ENCODE assay signal across 14 cellular contexts in the genomic region with DNA sequence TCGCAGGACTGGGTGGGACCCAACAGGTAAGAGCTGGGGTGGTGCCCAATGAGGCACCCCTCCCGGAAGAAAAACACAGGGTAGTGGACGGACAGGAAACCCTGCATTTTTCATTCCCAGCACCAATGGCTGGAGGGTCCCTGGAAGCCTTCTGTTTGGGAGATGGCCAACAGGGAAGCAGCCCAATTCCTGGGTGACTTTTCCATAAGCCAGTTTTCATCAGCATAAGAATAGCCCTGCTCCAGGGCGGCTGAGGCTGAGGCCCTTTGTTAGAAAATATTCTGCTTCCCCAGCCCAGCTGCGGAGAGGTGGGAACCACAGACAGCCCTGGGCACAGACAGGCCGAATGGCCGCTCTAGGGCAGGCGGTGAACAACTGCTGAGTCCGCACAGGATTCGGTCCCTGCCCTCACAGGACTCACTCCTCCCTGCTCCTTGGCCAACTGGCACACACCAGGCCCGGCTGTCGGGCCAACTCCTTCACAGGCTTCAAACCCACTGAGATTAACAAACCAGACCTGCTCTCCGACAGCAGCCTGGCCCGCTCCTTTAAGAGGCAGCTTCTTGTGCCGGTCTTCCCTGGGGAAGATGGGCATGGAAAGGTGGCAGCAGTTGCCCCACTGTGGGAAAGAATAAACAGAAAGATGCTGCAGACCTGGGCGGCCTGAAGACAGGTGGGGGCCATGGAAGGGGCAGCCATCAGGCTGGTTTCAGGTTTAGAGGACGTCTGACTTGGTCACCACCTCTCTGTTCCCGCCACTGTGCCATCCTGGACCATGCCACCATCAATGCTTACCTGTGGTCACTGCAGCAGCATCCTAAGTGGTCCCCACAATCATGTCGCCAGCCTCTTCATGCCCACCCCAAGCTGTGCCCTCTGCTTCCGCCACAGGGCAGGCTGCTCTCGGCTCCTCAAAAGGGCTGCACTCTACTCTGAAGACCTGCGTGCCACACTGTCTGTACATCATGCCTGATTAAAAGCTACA. TPM values are rescaled to one million over a fixed set of nuclear protein-coding genes. Genes with fewer than 3 reads are reported as not detected.
A peak's percentile ranks its signal among the peaks of the same experiment; 100 is the strongest.
DNase-seq lines count a peak whose midpoint lies in the region; ATAC-seq and TF ChIP-seq lines count a peak whose summit lies in the region.
"Had no signal": no experiment of that assay in that cellular context is flagged by ENCODE, and none has a peak within 500 bp of the region (broad histone marks: within the 10 kb centered on the region; RNA-seq: fewer than 3 reads in every experiment).

No MANE protein-coding gene starts in this region.

- H4K20me1 ChIP-seq in GM23338 (replicated peaks; ENCODE audit: insufficient read depth): no peaks in the 10 kb centered on the region; the same call in 1 of the 2 replicates

- H3K27ac ChIP-seq in GM23338 (ENCODE audit: low read depth): peak overlapping the region; percentile 94
- peak overlapping the region; percentile 46 for H3K27ac ChIP-seq in angular gyrus (ENCODE audit: low read depth, low read length)
- H3K27ac ChIP-seq in trophoblast cell (ENCODE audit: low read depth, low read length): peak overlapping the region; percentile 18
- H3K27ac ChIP-seq in coronary artery: no peak overlapping the region

- H3K9me3 ChIP-seq in iPS-18c (ENCODE audit: control insufficient read depth, insufficient read depth, low read length): no peaks in the 10 kb centered on the region
- H3K9me3 ChIP-seq in trophoblast cell (ENCODE audit: insufficient read depth, low read depth, low read length): no peaks in the 10 kb centered on the region

- no peaks in the 10 kb centered on the region for H3F3A ChIP-seq in GM23338 (replicated peaks; ENCODE audit: low read depth)

- peak overlapping the region; percentile 39 for H2BK120ac ChIP-seq in trophoblast cell (ENCODE audit: insufficient read depth, low read length, poor library complexity)

- H2AK5ac ChIP-seq in trophoblast cell (ENCODE audit: low read length): peak overlapping the region; percentile 75

- H3K79me2 ChIP-seq in GM23338 (replicated peaks; ENCODE audit: insufficient read depth) (no peaks in the 10 kb centered on the region), trophoblast cell (ENCODE audit: control insufficient read depth, insufficient read depth, low read length, poor library complexity) (peaks cover 2% of the 10 kb centered on the region)

- H4K91ac ChIP-seq in trophoblast cell (ENCODE audit: low read depth, low read length): peak overlapping the region; percentile 41

- no peak overlapping the region for H3K9ac ChIP-seq in trophoblast cell (ENCODE audit: low read length)

- no peak for TF ChIP-seq CTCF in GM23338 (conservative IDR thresholded peaks at IDR 0.05; ENCODE audit: low read depth in 2 of 2)
- no peak for TF ChIP-seq CTCF in coronary artery (IDR thresholded peaks at IDR 0.05)

- H3K14ac ChIP-seq in trophoblast cell (ENCODE audit: low read length): peak overlapping the region; percentile 34

- peaks cover 5% of the 10 kb centered on the region for H3K27me3 Mint-ChIP-seq in GM23338 (ENCODE audit: insufficient read depth, low read depth, poor library complexity)
- H3K27me3 Mint-ChIP-seq: activated CD4-positive, alpha-beta T cell treated with anti-CD3 and anti-CD28 coated beads for 36 hours had no signal

- H3K4me2 ChIP-seq in GM23338: peak overlapping the region; percentile 66
- H3K4me2 ChIP-seq in trophoblast cell (ENCODE audit: low read length): peak overlapping the region; percentile 12

- no CpG with 5 or more reads among the region's 22 CpGs for WGBS in trophoblast cell (ENCODE audit: extremely low coverage, insufficient coverage, insufficient read length)

- H3K27ac Mint-ChIP-seq in GM23338: peak overlapping the region; percentile 82
- H3K27ac Mint-ChIP-seq: activated CD4-positive, alpha-beta T cell treated with anti-CD3 and anti-CD28 coated beads for 36 hours had no signal

- H4K8ac ChIP-seq in trophoblast cell (ENCODE audit: low read depth, low read length): peak overlapping the region; percentile 44

- H3K4me1 ChIP-seq in GM23338 (ENCODE audit: insufficient read depth): peaks cover 16% of the 10 kb centered on the region
- H3K4me1 ChIP-seq in trophoblast cell (ENCODE audit: control insufficient read depth in 1 of 2, insufficient read depth in 2 of 2, low read length in 2 of 2): peaks cover 50 to 54% of the 10 kb centered on the region in 2 experiments

- peak overlapping the region; percentile 28 for H2BK12ac ChIP-seq in trophoblast cell (ENCODE audit: low read length)

- ATAC-seq in GM23338 (peak; percentile 91), GM21360 (IDR thresholded peaks at IDR 0.05; ENCODE audit: unreplicated experiment) (no peak)
- ATAC-seq: activated CD4-positive, alpha-beta T cell treated with anti-CD3 and anti-CD28 coated beads for 36 hours; left lobe of liver had no signal

- H2AFZ ChIP-seq in GM23338 (no peak overlapping the region), trophoblast cell (ENCODE audit: insufficient read depth, low read length, poor library complexity) (no peak overlapping the region)

- no peaks in the 10 kb centered on the region for H3K27me3 ChIP-seq in GM23338 (ENCODE audit: insufficient read depth)
- no peaks in the 10 kb centered on the region for H3K27me3 ChIP-seq in trophoblast cell (ENCODE audit: insufficient read depth, low read length)

- no peak overlapping the region for H3K4ac ChIP-seq in trophoblast cell (ENCODE audit: low read depth, low read length)

- peaks cover 17% of the 10 kb centered on the region for H3K4me1 Mint-ChIP-seq in GM23338
- H3K4me1 Mint-ChIP-seq: activated CD4-positive, alpha-beta T cell treated with anti-CD3 and anti-CD28 coated beads for 36 hours had no signal

- no peak overlapping the region for H4K12ac ChIP-seq in trophoblast cell (ENCODE audit: low read depth, low read length)

- peaks cover 34% of the 10 kb centered on the region for H3K79me1 ChIP-seq in trophoblast cell (ENCODE audit: low read length)

- H3K4me3 Mint-ChIP-seq in GM23338: no peak overlapping the region
- H3K4me3 Mint-ChIP-seq: activated CD4-positive, alpha-beta T cell treated with anti-CD3 and anti-CD28 coated beads for 36 hours had no signal

- no peaks in the 10 kb centered on the region for H3K9me3 Mint-ChIP-seq in GM23338

- peaks cover 6% of the 10 kb centered on the region; the same call in 1 of the 3 replicates for H3K36me3 Mint-ChIP-seq in GM23338 (ENCODE audit: low read depth)

- H3K9me2 ChIP-seq in GM23338 (ENCODE audit: insufficient read depth): 0 out of 2 replicates have a peak, but pooled peaks cover 3% of the 10 kb centered on the region

- peak overlapping the region; percentile 5 for H3K18ac ChIP-seq in trophoblast cell (ENCODE audit: low read length)

- no peaks in the 10 kb centered on the region; the same call in 1 of the 2 replicates for H3K36me3 ChIP-seq in GM23338 (ENCODE audit: insufficient read depth)
- peaks cover 3 to 4% of the 10 kb centered on the region in 2 experiments for H3K36me3 ChIP-seq in trophoblast cell (ENCODE audit: control insufficient read depth in 1 of 2, insufficient read depth in 2 of 2, low read length in 2 of 2)

- H2BK5ac ChIP-seq in trophoblast cell (ENCODE audit: low read depth, low read length, poor library complexity): peak overlapping the region; percentile 10

- no peak overlapping the region for H3K23ac ChIP-seq in trophoblast cell (ENCODE audit: low read length)

- H3K4me3 ChIP-seq in GM23338 (no peak overlapping the region), iPS-18c (ENCODE audit: insufficient read depth, low read depth, low read length) (peak overlapping the region; percentile 6; the same call in 1 of the 2 replicates), trophoblast cell (ENCODE audit: low read depth, low read length) (no peak overlapping the region), coronary artery (no peak overlapping the region)

- DNase-seq in GM23338 (ENCODE audit: low spot score) (peak; percentile 68), trophoblast cell (peak; percentile 18 to 50), NCI-H1092 treated with DMSO at 0.1 percent for 48 hours (lab: John Stamatoyannopoulos, UW) (no peak), A172 (ENCODE audit: low spot score) (no peak), coronary artery (ENCODE audit: low spot score) (no peak)
- DNase-seq: activated CD4-positive, alpha-beta T cell treated with anti-CD3 and anti-CD28 coated beads for 36 hours; activated T-cell treated with anti-CD3 and anti-CD28 coated beads, Interleukin-2, amount 50 U/mL, for 1 hour; stimulated activated CD4-positive, alpha-beta T cell treated with anti-CD3 and anti-CD28 coated beads, Interleukin-15, amount 100 ng/mL, for 24 hours; SW 1271 had no signal

TF ChIP-seq in GM23338, 12 proteins besides CTCF, POLR2A, EP300 and RAD21:
- no peak for TF ChIP-seq EZH2phosphoT487 (IDR thresholded peaks at IDR 0.05; ENCODE audit: unreplicated experiment)
- TF ChIP-seq STAT1 (IDR thresholded peaks at IDR 0.05; ENCODE audit: unreplicated experiment): no peak
- TF ChIP-seq EZH2 (IDR thresholded peaks at IDR 0.05; ENCODE audit: low read depth, unreplicated experiment): no peak
- TF ChIP-seq ZNF331 (CRISPR knock-in tag; IDR thresholded peaks at IDR 0.05; ENCODE audit: low read depth): no peak
- TF ChIP-seq ZNF114 (CRISPR knock-in tag; IDR thresholded peaks at IDR 0.05): no peak

RNA-seq across cellular contexts. Expression of a gene that starts 10.1 kb away (rescaled TPM):
- total RNA-seq in GM23338 (2014; rRNA removed; shearing (Covaris generic)): not detected in 2 replicates
- polyA plus RNA-seq in GM23338 (2016; fragmentation: Nextera tagmentation; extraction: Ambion mirVana): 0.16 TPM in 1 of 2 replicates, not detected in the other
- 0.37 and 0.38 TPM in 2 replicates for polyA plus RNA-seq in trophoblast cell (2013)
- 0.07 and 0.26 TPM in 2 replicates for total RNA-seq in A172 (2014; rRNA removed; shearing (Covaris generic))
- total RNA-seq: dermis microvascular lymphatic vessel endothelial cell had no signal

RNA-seq across cellular contexts. Expression of a gene that starts 23.6 kb away (rescaled TPM):
- 23.3 and 24.5 TPM in 2 replicates for total RNA-seq in GM23338 (2014; rRNA removed; shearing (Covaris generic))
- 19.9 and 20.0 TPM in 2 replicates for polyA plus RNA-seq in GM23338 (2016; fragmentation: Nextera tagmentation; extraction: Ambion mirVana)
- 15.8 and 16.4 TPM in 2 replicates for polyA plus RNA-seq in trophoblast cell (2013)
- total RNA-seq in A172 (2014; rRNA removed; shearing (Covaris generic)): 18.0 and 19.0 TPM in 2 replicates

RNA-seq across cellular contexts. Expression of a gene that starts 23.8 kb away (rescaled TPM):
- total RNA-seq in GM23338 (2014; rRNA removed; shearing (Covaris generic)): 44.9 and 60.9 TPM in 2 replicates
- 95.0 and 97.9 TPM in 2 replicates for polyA plus RNA-seq in GM23338 (2016; fragmentation: Nextera tagmentation; extraction: Ambion mirVana)
- polyA plus RNA-seq in trophoblast cell (2013): 75.6 and 77.7 TPM in 2 replicates
- 124 and 169 TPM in 2 replicates for total RNA-seq in A172 (2014; rRNA removed; shearing (Covaris generic))

RNA-seq across cellular contexts. Expression of a gene that starts 55.7 kb away (rescaled TPM):
- total RNA-seq in GM23338 (2014; rRNA removed; shearing (Covaris generic)): 7.2 and 12.4 TPM in 2 replicates
- 3.8 and 6.6 TPM in 2 replicates for polyA plus RNA-seq in GM23338 (2016; fragmentation: Nextera tagmentation; extraction: Ambion mirVana)
- polyA plus RNA-seq in trophoblast cell (2013): 8.3 and 8.9 TPM in 2 replicates
- 7.1 and 9.6 TPM in 2 replicates for total RNA-seq in A172 (2014; rRNA removed; shearing (Covaris generic))

Comparison
In these comparisons a context has a peak if more than half of its experiments do, and no peak if none do; other contexts are left out.
1. DNase-seq: peak in GM23338 (single experiment) and trophoblast cell (2 of 2); none in NCI-H1092 treated with DMSO at 0.1 percent for 48 hours (single experiment), A172 (single experiment) and coronary artery (single experiment).
2. H3K27ac ChIP-seq: peak in GM23338 (single experiment), angular gyrus (single experiment) and trophoblast cell (single experiment); none in coronary artery (0 of 2).